ENCODE assay signal across 25 cellular contexts in genomic region chr4:39563448-39563847, GRCh38. TPM values are rescaled to one million over a fixed set of nuclear protein-coding genes. Genes with fewer than 3 reads are reported as not detected.
DNase-seq lines count a peak whose midpoint lies in the region; ATAC-seq and TF ChIP-seq lines count a peak whose summit lies in the region.
"Had no signal": no experiment of that assay in that cellular context is flagged by ENCODE, and none has a peak within 500 bp of the region (broad histone marks: within the 10 kb centered on the region; RNA-seq: fewer than 3 reads in every experiment).

No MANE protein-coding gene starts in this region.

- no peak for TF ChIP-seq CTCF in spleen (IDR thresholded peaks at IDR 0.05 in 8 of 11, conservative IDR thresholded peaks at IDR 0.05 in 3 of 11)

- peaks cover 53% of the 10 kb centered on the region for H3K79me2 ChIP-seq in Karpas-422 (ENCODE audit: low read length)

- no peaks in the 10 kb centered on the region for H4K20me1 ChIP-seq in Karpas-422 (ENCODE audit: insufficient read depth, low read depth, low read length)

- H3K4me3 Mint-ChIP-seq in activated T-helper 17 cell treated with anti-CD3 and anti-CD28 coated beads, Interleukin-2, amount 50 U/mL, for 72 hours: no peak overlapping the region
- H3K4me3 Mint-ChIP-seq in stimulated activated naive B cell treated with anti-CD40 and anti-IgM and Interleukin-4, amounts not matched to agents 10 μg/mL and 1 μg/mL and 100 μg/mL, for 72 hours: no peak overlapping the region
- H3K4me3 Mint-ChIP-seq in activated naive CD4-positive, alpha-beta T cell treated with anti-CD3 and anti-CD28 coated beads for 36 hours: no peak overlapping the region

- H3K4me2 ChIP-seq in Karpas-422 (ENCODE audit: low read depth, low read length, poor library complexity, severe bottlenecking): no peak overlapping the region
- H3K4me2 ChIP-seq: A549 had no signal

- no peak for DNase-seq in Karpas-422
- no peak for DNase-seq in left colon
- no peak for DNase-seq in stimulated activated naive B cell treated with anti-CD40 and anti-IgM and Interleukin-4, amounts not matched to agents 10 μg/mL and 1 μg/mL and 100 μg/mL, for 72 hours
- no peak for DNase-seq in activated naive CD4-positive, alpha-beta T cell treated with anti-CD3 and anti-CD28 coated beads for 36 hours
- no peak for DNase-seq in DMS79 treated with DMSO at 0.1 percent for 48 hours (lab: John Stamatoyannopoulos, UW)
- no peak for DNase-seq in spleen
- DNase-seq: BE2C, DMS 273 treated with DMSO at 0.1 percent for 48 hours, DND-41, GM23248, HCEC 1CT, MM.1S, NCI-H1092, NCI-H1436, NCI-H1930, NCI-H226, NCI-H524, OCI-M1 had no signal

- H3K9ac ChIP-seq in Karpas-422 (ENCODE audit: low read length): no peak overlapping the region
- H3K9ac ChIP-seq: GM23248 had no signal

- no peak for TF ChIP-seq POLR2A in spleen (IDR thresholded peaks at IDR 0.05)

- no peaks in the 10 kb centered on the region for H3K27me3 Mint-ChIP-seq in activated T-helper 17 cell treated with anti-CD3 and anti-CD28 coated beads, Interleukin-2, amount 50 U/mL, for 72 hours
- H3K27me3 Mint-ChIP-seq in stimulated activated naive B cell treated with anti-CD40 and anti-IgM and Interleukin-4, amounts not matched to agents 10 μg/mL and 1 μg/mL and 100 μg/mL, for 72 hours: no peaks in the 10 kb centered on the region
- H3K27me3 Mint-ChIP-seq in activated naive CD4-positive, alpha-beta T cell treated with anti-CD3 and anti-CD28 coated beads for 36 hours (ENCODE audit: low read depth): no peaks in the 10 kb centered on the region

- H3K4me1 ChIP-seq in Karpas-422 (ENCODE audit: low read length) (no peaks in the 10 kb centered on the region), spleen (peaks cover 0 to 1% (median 0%) of the 10 kb centered on the region in 6 donors)
- H3K4me1 ChIP-seq: BE2C had no signal

- intact Hi-C loops in left colon (cut with DNase I, micrococcal nuclease): no loop called here
- intact Hi-C loops in activated naive CD4-positive, alpha-beta T cell treated with anti-CD3 and anti-CD28 coated beads for 36 hours (cut with micrococcal nuclease): no loop called here
- intact Hi-C loops in spleen (cut with DNase I; ENCODE audit: low total_unique reads): no loop called here

- H3K9me3 ChIP-seq in Karpas-422 (ENCODE audit: low read length): no peaks in the 10 kb centered on the region
- H3K9me3 ChIP-seq in spleen: peaks cover 0 to 3% (median 0%) of the 10 kb centered on the region in 8 donors
- H3K9me3 ChIP-seq: A549, BE2C, SJSA1 had no signal

- H3K36me3 ChIP-seq in Karpas-422 (ENCODE audit: insufficient read depth, low read length): peaks cover 29% of the 10 kb centered on the region
- H3K36me3 ChIP-seq in spleen: peaks cover 0 to 76% (median 18%) of the 10 kb centered on the region in 6 donors
- H3K36me3 ChIP-seq: BE2C, SJSA1 had no signal

- peaks cover 4% of the 10 kb centered on the region for H3K4me1 Mint-ChIP-seq in activated T-helper 17 cell treated with anti-CD3 and anti-CD28 coated beads, Interleukin-2, amount 50 U/mL, for 72 hours
- peaks cover 11 to 27% of the 10 kb centered on the region in 2 donors for H3K4me1 Mint-ChIP-seq in stimulated activated naive B cell treated with anti-CD40 and anti-IgM and Interleukin-4, amounts not matched to agents 10 μg/mL and 1 μg/mL and 100 μg/mL, for 72 hours
- no peaks in the 10 kb centered on the region for H3K4me1 Mint-ChIP-seq in activated naive CD4-positive, alpha-beta T cell treated with anti-CD3 and anti-CD28 coated beads for 36 hours (ENCODE audit: low read depth)

- peak overlapping the region; percentile 58 for H3K27ac Mint-ChIP-seq in activated T-helper 17 cell treated with anti-CD3 and anti-CD28 coated beads, Interleukin-2, amount 50 U/mL, for 72 hours
- peak overlapping the region; percentile 9 for H3K27ac Mint-ChIP-seq in stimulated activated naive B cell treated with anti-CD40 and anti-IgM and Interleukin-4, amounts not matched to agents 10 μg/mL and 1 μg/mL and 100 μg/mL, for 72 hours
- no peak overlapping the region for H3K27ac Mint-ChIP-seq in activated naive CD4-positive, alpha-beta T cell treated with anti-CD3 and anti-CD28 coated beads for 36 hours

- no peaks in the 10 kb centered on the region for H3K36me3 Mint-ChIP-seq in activated T-helper 17 cell treated with anti-CD3 and anti-CD28 coated beads, Interleukin-2, amount 50 U/mL, for 72 hours (ENCODE audit: low read depth)
- peaks cover 26 to 37% of the 10 kb centered on the region in 2 donors for H3K36me3 Mint-ChIP-seq in stimulated activated naive B cell treated with anti-CD40 and anti-IgM and Interleukin-4, amounts not matched to agents 10 μg/mL and 1 μg/mL and 100 μg/mL, for 72 hours
- peaks cover 6% of the 10 kb centered on the region for H3K36me3 Mint-ChIP-seq in activated naive CD4-positive, alpha-beta T cell treated with anti-CD3 and anti-CD28 coated beads for 36 hours (ENCODE audit: low read depth)

- no peak overlapping the region for H3K4me3 ChIP-seq in Karpas-422 (ENCODE audit: low read length)
- no peak overlapping the region for H3K4me3 ChIP-seq in spleen
- H3K4me3 ChIP-seq: A549, GM12878, GM23248, K562, SJSA1 had no signal

- CTCF ChIA-PET in activated naive CD4-positive, alpha-beta T cell treated with anti-CD3 and anti-CD28 coated beads for 36 hours (lab: Charles Lee): no interaction called here

- 85 to 90% (median 88%) methylated on average over 4 of the region's 4 CpGs for WGBS in spleen, 5 donors

- no peak for ATAC-seq in activated T-helper 17 cell treated with anti-CD3 and anti-CD28 coated beads, Interleukin-2, amount 50 U/mL, for 72 hours (replicated peaks)
- peak; percentile 63 for ATAC-seq in left colon
- no peak for ATAC-seq in stimulated activated naive B cell treated with anti-CD40 and anti-IgM and Interleukin-4, amounts not matched to agents 10 μg/mL and 1 μg/mL and 100 μg/mL, for 72 hours (replicated peaks)
- ATAC-seq: A549, GM12878, HepG2, K562 had no signal

- no peaks in the 10 kb centered on the region for H3K9me2 ChIP-seq in Karpas-422 (replicated peaks; ENCODE audit: insufficient read depth, low read length)

- H3K27ac ChIP-seq in Karpas-422 (ENCODE audit: low read length): 0 out of 2 replicates have a peak overlapping the region, but pooled peaks have one; percentile 19
- no peak overlapping the region for H3K27ac ChIP-seq in spleen
- H3K27ac ChIP-seq: A549, GM23248, HL-60, SJSA1 had no signal

- H3K27me3 ChIP-seq in Karpas-422 (ENCODE audit: low read length): no peaks in the 10 kb centered on the region
- no peaks in the 10 kb centered on the region for H3K27me3 ChIP-seq in spleen (replicated peaks in 1 of 7)
- H3K27me3 ChIP-seq: BE2C, SJSA1 had no signal

- no peak overlapping the region for H2AFZ ChIP-seq in Karpas-422 (ENCODE audit: low read length)
- H2AFZ ChIP-seq: GM23248 had no signal

- H3K9me3 Mint-ChIP-seq in activated T-helper 17 cell treated with anti-CD3 and anti-CD28 coated beads, Interleukin-2, amount 50 U/mL, for 72 hours: no peaks in the 10 kb centered on the region
- H3K9me3 Mint-ChIP-seq in stimulated activated naive B cell treated with anti-CD40 and anti-IgM and Interleukin-4, amounts not matched to agents 10 μg/mL and 1 μg/mL and 100 μg/mL, for 72 hours: peaks cover 7% of the 10 kb centered on the region in 2 donors
- no peaks in the 10 kb centered on the region for H3K9me3 Mint-ChIP-seq in activated naive CD4-positive, alpha-beta T cell treated with anti-CD3 and anti-CD28 coated beads for 36 hours

RNA-seq across cellular contexts. Expression of gene UGDH, which starts 36.2 kb away (rescaled TPM):
- total RNA-seq in Karpas-422 (2014; rRNA removed; shearing (Covaris generic); ENCODE audit: low replicate concordance): 10.3 and 10.9 TPM in 2 replicates
- total RNA-seq in activated T-helper 17 cell treated with anti-CD3 and anti-CD28 coated beads, Interleukin-2, amount 50 U/mL, for 72 hours: 10 to 100 TPM; 31.1 to 31.3 TPM
- total RNA-seq in left colon (100 to 1,000 TPM; 208 to 303 TPM), spleen (10 to 100 TPM; 15.3 to 30.8 (median 19.2) TPM)
- total RNA-seq in activated naive CD4-positive, alpha-beta T cell treated with anti-CD3 and anti-CD28 coated beads for 36 hours: 10 to 100 TPM; 11.7 to 14.6 TPM
- 1 to 10 TPM; 4.1 to 7.1 (median 4.8) TPM for polyA plus RNA-seq in spleen

Comparison
In these comparisons a context has a peak if more than half of its experiments do, and no peak if none do; other contexts are left out.
1. RNA of gene UGDH, which starts 36.2 kb away (total RNA-seq): 208 to 303 TPM in left colon; 31.1 to 31.3 TPM in activated T-helper 17 cell treated with anti-CD3 and anti-CD28 coated beads, Interleukin-2, amount 50 U/mL, for 72 hours, 15.3 to 30.8 TPM in spleen, 11.7 to 14.6 TPM in activated naive CD4-positive, alpha-beta T cell treated with anti-CD3 and anti-CD28 coated beads for 36 hours and 10.3 to 10.9 TPM in Karpas-422; every median in the first group is over 4 times any median in the second.